ENCODE assay signal across 23 cellular contexts in the genomic region with DNA sequence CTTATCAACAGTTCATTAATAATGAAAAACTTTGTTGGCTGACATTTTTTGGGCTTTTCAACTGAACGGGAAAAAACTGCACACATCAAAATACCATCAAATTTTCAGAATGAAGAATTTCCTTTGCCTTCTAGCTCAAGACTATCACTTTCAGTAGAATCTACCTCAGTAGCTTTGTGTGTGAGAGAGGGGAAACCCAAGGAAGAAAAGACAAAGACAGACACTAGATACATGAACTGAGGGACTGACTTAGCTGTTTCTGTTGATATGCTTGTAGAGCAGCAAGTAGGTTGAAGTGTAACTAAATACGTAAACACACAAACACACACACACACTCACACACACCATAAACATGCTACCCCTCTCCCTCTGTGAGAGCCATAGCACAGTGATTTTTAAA.
DNase-seq lines count a peak whose midpoint lies in the region; ATAC-seq and TF ChIP-seq lines count a peak whose summit lies in the region.
"Had no signal": no experiment of that assay in that cellular context is flagged by ENCODE, and none has a peak within 500 bp of the region (broad histone marks: within the 10 kb centered on the region; RNA-seq: fewer than 3 reads in every experiment).

No MANE protein-coding gene starts in this region.

- no peak overlapping the region for H3K4me3 Mint-ChIP-seq in stimulated activated memory B cell treated with anti-CD40 and anti-IgM and Interleukin-4, amounts not matched to agents 10 μg/mL and 1 μg/mL and 100 μg/mL, for 72 hours
- H3K4me3 Mint-ChIP-seq in activated CD4-positive, alpha-beta memory T cell treated with anti-CD3 and anti-CD28 coated beads, Interleukin-2, amount 10 ng/mL, durations not matched to agents 7 days and 5 days, result no peak overlapping the region
- H3K4me3 Mint-ChIP-seq: activated CD8-positive, alpha-beta T cell treated with anti-CD3 and anti-CD28 coated beads, Interleukin-2, amount 10 ng/mL, durations not matched to agents 7 days and 5 days; activated T-cell treated with anti-CD3 and anti-CD28 coated beads, Interleukin-2, amount 50 U/mL, for 24 hours; effector memory CD8-positive, alpha-beta T cell; HFFc6; natural killer cell; stimulated activated naive CD8-positive, alpha-beta T cell treated with anti-CD3 and anti-CD28 coated beads, Interleukin-15, amount 100 ng/mL, for 72 hours had no signal

- ATAC-seq in GM18858 (IDR thresholded peaks at IDR 0.05; ENCODE audit: unreplicated experiment) (peak; percentile 61), GM21423 (IDR thresholded peaks at IDR 0.05; ENCODE audit: unreplicated experiment) (peak; percentile 64), HG02885 (IDR thresholded peaks at IDR 0.05; ENCODE audit: poor library complexity, unreplicated experiment) (peak; percentile 61)
- ATAC-seq in stimulated activated memory B cell treated with anti-CD40 and anti-IgM and Interleukin-4, amounts not matched to agents 10 μg/mL and 1 μg/mL and 100 μg/mL, for 72 hours, result no peak
- ATAC-seq: activated CD8-positive, alpha-beta T cell treated with anti-CD3 and anti-CD28 coated beads, Interleukin-2, amount 10 ng/mL, durations not matched to agents 7 days and 5 days; effector memory CD8-positive, alpha-beta T cell; natural killer cell; stimulated activated naive CD8-positive, alpha-beta T cell treated with anti-CD3 and anti-CD28 coated beads, Interleukin-15, amount 100 ng/mL, for 72 hours had no signal

- peaks cover 66% of the 10 kb centered on the region for H3K4me1 Mint-ChIP-seq in stimulated activated memory B cell treated with anti-CD40 and anti-IgM and Interleukin-4, amounts not matched to agents 10 μg/mL and 1 μg/mL and 100 μg/mL, for 72 hours
- H3K4me1 Mint-ChIP-seq in activated CD4-positive, alpha-beta memory T cell treated with anti-CD3 and anti-CD28 coated beads, Interleukin-2, amount 10 ng/mL, durations not matched to agents 7 days and 5 days, result no peaks in the 10 kb centered on the region
- H3K4me1 Mint-ChIP-seq: natural killer cell; stimulated activated naive CD8-positive, alpha-beta T cell treated with anti-CD3 and anti-CD28 coated beads, Interleukin-15, amount 100 ng/mL, for 72 hours had no signal

- DNase-seq in DMS153 (lab: John Stamatoyannopoulos, UW) (no peak), globus pallidus (ENCODE audit: low spot score) (no peak), osteoblast (ENCODE audit: insufficient read length, low spot score, missing footprints) (no peak)
- no peak for DNase-seq in activated CD4-positive, alpha-beta memory T cell treated with anti-CD3 and anti-CD28 coated beads, Interleukin-2, amount 10 ng/mL, durations not matched to agents 7 days and 5 days
- DNase-seq: activated CD4-positive, CD25-positive, alpha-beta regulatory T cell; activated CD8-positive, alpha-beta T cell treated with anti-CD3 and anti-CD28 coated beads, Interleukin-2, amount 10 ng/mL, durations not matched to agents 7 days and 5 days; activated naive CD4-positive, alpha-beta T cell treated with anti-CD3 and anti-CD28 coated beads, Interleukin-2, amount 50 U/mL, for 16 hours; activated T-cell treated with anti-CD3 and anti-CD28 coated beads, Interleukin-2, amount 50 U/mL, for 24 hours; effector memory CD8-positive, alpha-beta T cell; esophagus squamous epithelium; HFFc6; IMR-90; natural killer cell; NCI-H187; NCI-H345; stimulated activated naive CD8-positive, alpha-beta T cell treated with anti-CD3 and anti-CD28 coated beads, Interleukin-15, amount 100 ng/mL, for 72 hours; trophoblast cell had no signal

- H3K27ac ChIP-seq in osteoblast (ENCODE audit: low read depth, low read length), result no peak overlapping the region
- H3K27ac ChIP-seq: esophagus squamous epithelium, parathyroid adenoma, SK-N-MC had no signal

- no peak overlapping the region for H2AFZ ChIP-seq in osteoblast (ENCODE audit: low read length)
- H2AFZ ChIP-seq: parathyroid adenoma had no signal

- H3K4me2 ChIP-seq in osteoblast (ENCODE audit: insufficient read depth, low read length), result no peak overlapping the region

- POLR2A ChIA-PET in activated CD4-positive, alpha-beta memory T cell treated with anti-CD3 and anti-CD28 coated beads, Interleukin-2, amount 10 ng/mL, durations not matched to agents 7 days and 5 days (lab: Charles Lee), result no interaction called here

- TF ChIP-seq CTCF in osteoblast (IDR thresholded peaks at IDR 0.05; ENCODE audit: extremely low read depth, low read depth, low read length), result no peak

- H3K9me3 Mint-ChIP-seq in stimulated activated memory B cell treated with anti-CD40 and anti-IgM and Interleukin-4, amounts not matched to agents 10 μg/mL and 1 μg/mL and 100 μg/mL, for 72 hours, result no peaks in the 10 kb centered on the region
- no peaks in the 10 kb centered on the region for H3K9me3 Mint-ChIP-seq in activated CD4-positive, alpha-beta memory T cell treated with anti-CD3 and anti-CD28 coated beads, Interleukin-2, amount 10 ng/mL, durations not matched to agents 7 days and 5 days
- H3K9me3 Mint-ChIP-seq: activated T-cell treated with anti-CD3 and anti-CD28 coated beads, Interleukin-2, amount 50 U/mL, for 24 hours; HFFc6; stimulated activated naive CD8-positive, alpha-beta T cell treated with anti-CD3 and anti-CD28 coated beads, Interleukin-15, amount 100 ng/mL, for 72 hours had no signal

- H3K4me3 ChIP-seq in osteoblast (ENCODE audit: insufficient read depth, low read length), result no peak overlapping the region
- H3K4me3 ChIP-seq: esophagus squamous epithelium, SK-N-MC had no signal

- CTCF ChIA-PET in activated CD4-positive, alpha-beta memory T cell treated with anti-CD3 and anti-CD28 coated beads, Interleukin-2, amount 10 ng/mL, durations not matched to agents 7 days and 5 days (lab: Charles Lee), result no interaction called here

- H3K36me3 Mint-ChIP-seq in stimulated activated memory B cell treated with anti-CD40 and anti-IgM and Interleukin-4, amounts not matched to agents 10 μg/mL and 1 μg/mL and 100 μg/mL, for 72 hours, result peaks cover 18% of the 10 kb centered on the region
- H3K36me3 Mint-ChIP-seq in activated CD4-positive, alpha-beta memory T cell treated with anti-CD3 and anti-CD28 coated beads, Interleukin-2, amount 10 ng/mL, durations not matched to agents 7 days and 5 days (ENCODE audit: low read depth), result no peaks in the 10 kb centered on the region
- H3K36me3 Mint-ChIP-seq: natural killer cell had no signal

- H3K36me3 ChIP-seq in osteoblast (ENCODE audit: insufficient read depth, low read length), result no peaks in the 10 kb centered on the region
- H3K36me3 ChIP-seq: esophagus squamous epithelium had no signal

- H3K4me1 ChIP-seq in osteoblast (ENCODE audit: insufficient read depth, low read length), result no peaks in the 10 kb centered on the region
- H3K4me1 ChIP-seq: esophagus squamous epithelium, parathyroid adenoma had no signal

- peaks cover 23% of the 10 kb centered on the region for H3K79me2 ChIP-seq in osteoblast (ENCODE audit: insufficient read depth, low read length)
- H3K79me2 ChIP-seq: parathyroid adenoma had no signal

- peak overlapping the region; percentile 57 for H3K27ac Mint-ChIP-seq in stimulated activated memory B cell treated with anti-CD40 and anti-IgM and Interleukin-4, amounts not matched to agents 10 μg/mL and 1 μg/mL and 100 μg/mL, for 72 hours
- no peak overlapping the region for H3K27ac Mint-ChIP-seq in activated CD4-positive, alpha-beta memory T cell treated with anti-CD3 and anti-CD28 coated beads, Interleukin-2, amount 10 ng/mL, durations not matched to agents 7 days and 5 days
- H3K27ac Mint-ChIP-seq: activated CD8-positive, alpha-beta T cell treated with anti-CD3 and anti-CD28 coated beads, Interleukin-2, amount 10 ng/mL, durations not matched to agents 7 days and 5 days; activated T-cell treated with anti-CD3 and anti-CD28 coated beads, Interleukin-2, amount 50 U/mL, for 24 hours; effector memory CD8-positive, alpha-beta T cell; HFFc6; natural killer cell; stimulated activated naive CD8-positive, alpha-beta T cell treated with anti-CD3 and anti-CD28 coated beads, Interleukin-15, amount 100 ng/mL, for 72 hours had no signal

- no peaks in the 10 kb centered on the region for H3K9me3 ChIP-seq in osteoblast (ENCODE audit: low read depth, low read length)
- H3K9me3 ChIP-seq: esophagus squamous epithelium had no signal

- no peaks in the 10 kb centered on the region for H3K27me3 Mint-ChIP-seq in stimulated activated memory B cell treated with anti-CD40 and anti-IgM and Interleukin-4, amounts not matched to agents 10 μg/mL and 1 μg/mL and 100 μg/mL, for 72 hours
- no peaks in the 10 kb centered on the region for H3K27me3 Mint-ChIP-seq in activated CD4-positive, alpha-beta memory T cell treated with anti-CD3 and anti-CD28 coated beads, Interleukin-2, amount 10 ng/mL, durations not matched to agents 7 days and 5 days
- H3K27me3 Mint-ChIP-seq: activated T-cell treated with anti-CD3 and anti-CD28 coated beads, Interleukin-2, amount 50 U/mL, for 24 hours; effector memory CD8-positive, alpha-beta T cell; stimulated activated naive CD8-positive, alpha-beta T cell treated with anti-CD3 and anti-CD28 coated beads, Interleukin-15, amount 100 ng/mL, for 72 hours had no signal

- peaks cover 3% of the 10 kb centered on the region for H4K20me1 ChIP-seq in osteoblast (ENCODE audit: insufficient read depth, low read length)

- no peaks in the 10 kb centered on the region for H3K27me3 ChIP-seq in osteoblast (ENCODE audit: insufficient read depth, low read length)
- H3K27me3 ChIP-seq: esophagus squamous epithelium had no signal
